Comparison of ENCODE assay signal across 14 cellular contexts in the genomic region with DNA sequence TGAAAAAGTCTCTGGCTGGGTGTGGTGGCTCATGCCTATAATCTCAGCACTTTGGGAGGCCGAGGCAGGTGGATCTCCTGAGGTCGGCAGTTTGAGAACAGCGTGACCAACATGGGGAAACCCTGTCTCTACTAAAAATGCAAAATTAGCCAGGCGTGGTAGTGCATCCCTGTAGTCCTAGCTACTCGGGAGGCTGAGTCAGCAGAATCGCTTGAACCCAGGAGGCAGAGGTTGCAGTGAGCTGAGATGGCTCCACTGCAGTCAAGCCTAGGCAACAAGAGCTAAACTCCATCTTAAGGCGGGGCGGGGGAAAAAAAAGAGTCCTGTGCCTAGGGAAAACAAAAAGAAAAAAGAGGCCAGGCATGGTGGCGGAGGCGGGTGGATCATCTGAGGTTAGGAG. TPM values are rescaled to one million over a fixed set of nuclear protein-coding genes. Genes with fewer than 3 reads are reported as not detected.
A peak's percentile ranks its signal among the peaks of the same experiment; 100 is the strongest.
DNase-seq lines count a peak whose midpoint lies in the region; ATAC-seq and TF ChIP-seq lines count a peak whose summit lies in the region.
"Had no signal": no experiment of that assay in that cellular context is flagged by ENCODE, and none has a peak within 500 bp of the region (broad histone marks: within the 10 kb centered on the region; RNA-seq: fewer than 3 reads in every experiment).

No MANE protein-coding gene starts in this region.

- DNase-seq in activated CD8-positive, alpha-beta memory T cell treated with anti-CD3 and anti-CD28 coated beads, Interleukin-2, amount 50 U/mL, for 48 hours, result peak; percentile 43
- no peak for DNase-seq in activated CD8-positive, alpha-beta memory T cell treated with anti-CD3 and anti-CD28 coated beads, Interleukin-2, amount 50 U/mL, for 4 hours
- DNase-seq in T-cell (no peak), osteocyte (ENCODE audit: extremely low spot score, unreplicated experiment) (peak; percentile 30), suprapubic skin (ENCODE audit: low spot score in 2 of 2) (no peak), SW 1271 (lab: John Stamatoyannopoulos, UW) (no peak), HAP-1 (ENCODE audit: low spot score in 2 of 2) (no peak)
- DNase-seq: colonic mucosa, GM23248, mucosa of descending colon, NCI-H1436 treated with DMSO at 0.1 percent for 48 hours, NCI-H2227 treated with DMSO at 0.1 percent for 48 hours had no signal

- H3K4me1 ChIP-seq in suprapubic skin (peaks cover 11% of the 10 kb centered on the region), HAP-1 (no peaks in the 10 kb centered on the region)
- H3K4me1 ChIP-seq: colonic mucosa had no signal

- H3K4me3 ChIP-seq in suprapubic skin (no peak overlapping the region), HAP-1 (no peak overlapping the region)
- H3K4me3 ChIP-seq: colonic mucosa, GM23248, mucosa of descending colon, smooth muscle cell had no signal

- H3K4me3 Mint-ChIP-seq in T-cell (peak overlapping the region; percentile 22 to 100 (median 64)), brain (peak overlapping the region; percentile 77 to 100 (median 79)), osteocyte (ENCODE audit: unreplicated experiment) (peak overlapping the region; percentile 50)

- peaks cover 0 to 16% (median 7%) of the 10 kb centered on the region in 3 donors for H3K9me3 Mint-ChIP-seq in T-cell
- peaks cover 51 to 68% (median 64%) of the 10 kb centered on the region in 5 experiments for H3K9me3 Mint-ChIP-seq in brain
- H3K9me3 Mint-ChIP-seq in osteocyte (ENCODE audit: unreplicated experiment), result peaks cover 16% of the 10 kb centered on the region

- H3K9me3 ChIP-seq in suprapubic skin (peaks cover 5% of the 10 kb centered on the region), HAP-1 (no peaks in the 10 kb centered on the region)
- H3K9me3 ChIP-seq: colonic mucosa had no signal

- TF ChIP-seq CTCF in brain (conservative IDR thresholded peaks at IDR 0.05) (no peak), osteocyte (IDR thresholded peaks at IDR 0.05) (no peak), suprapubic skin (IDR thresholded peaks at IDR 0.05) (no peak)

- H3K36me3 ChIP-seq in suprapubic skin (peaks cover 6% of the 10 kb centered on the region), HAP-1 (replicated peaks) (no peaks in the 10 kb centered on the region)
- H3K36me3 ChIP-seq: colonic mucosa had no signal

- 98% methylated on average over 10 of the region's 10 CpGs for WGBS in suprapubic skin

- ATAC-seq in T-cell (replicated peaks in 1 of 4), result no peak
- ATAC-seq: mucosa of descending colon had no signal

- CTCF ChIA-PET in T-cell (lab: Charles Lee), result no interaction called here

- no peaks in the 10 kb centered on the region for H3K27me3 Mint-ChIP-seq in T-cell
- H3K27me3 Mint-ChIP-seq in brain, result peaks cover 7% of the 10 kb centered on the region
- no peaks in the 10 kb centered on the region for H3K27me3 Mint-ChIP-seq in osteocyte (ENCODE audit: unreplicated experiment)

- in situ Hi-C loops in HAP-1 (cut with MboI; ENCODE audit: low sequenced_read_pairs), result no loop called here

- no peak for TF ChIP-seq POLR2A in suprapubic skin (IDR thresholded peaks at IDR 0.05)

- H3K36me3 Mint-ChIP-seq in T-cell (peaks cover 21% of the 10 kb centered on the region), brain (peaks cover 76% of the 10 kb centered on the region), osteocyte (ENCODE audit: unreplicated experiment) (peaks cover 40% of the 10 kb centered on the region)

- POLR2A ChIA-PET in T-cell (lab: Charles Lee), result interaction anchor here in 1 of 2 donors (1.0 kb wide), 1 partner anchor 18 kb away, joined by 3 read pairs; no protein-coding TSS in a partner anchor

- H3K27ac Mint-ChIP-seq in T-cell, result no peak overlapping the region
- H3K27ac Mint-ChIP-seq in brain, result peak overlapping the region in 2 of 5 experiments; percentile 36 to 78
- no peak overlapping the region for H3K27ac Mint-ChIP-seq in osteocyte (ENCODE audit: unreplicated experiment)

- H3K4me1 Mint-ChIP-seq in T-cell (peaks cover 45 to 50% (median 46%) of the 10 kb centered on the region in 3 donors), brain (peaks cover 51% of the 10 kb centered on the region), osteocyte (ENCODE audit: unreplicated experiment) (peaks cover 14% of the 10 kb centered on the region)

- TF ChIP-seq EP300 in suprapubic skin (IDR thresholded peaks at IDR 0.05), result no peak

- H3K27ac ChIP-seq in suprapubic skin, result no peak overlapping the region
- H3K27ac ChIP-seq: colonic mucosa, GM23248 had no signal

- H3K27me3 ChIP-seq in suprapubic skin (no peaks in the 10 kb centered on the region), HAP-1 (ENCODE audit: low read depth) (no peaks in the 10 kb centered on the region)
- H3K27me3 ChIP-seq: colonic mucosa had no signal

RNA-seq across cellular contexts. Expression of a gene that starts 2.2 kb away (rescaled TPM):
- 10 to 100 TPM; 22.3 to 31.5 (median 25.0) TPM for total RNA-seq in T-cell
- 6.5 TPM for polyA plus RNA-seq in brain (ENCODE audit: insufficient read depth, low read depth, low replicate concordance)
- total RNA-seq in osteocyte, result 16.0 and 17.7 TPM in 2 replicates
- 10 to 100 TPM in 2 of 4 donors, 1 to 10 TPM in 2; 7.7 to 21.7 (median 11.7) TPM for total RNA-seq in suprapubic skin

Comparison
In these comparisons a context has a peak if more than half of its experiments do, and no peak if none do; other contexts are left out.
1. DNase-seq: peak in activated CD8-positive, alpha-beta memory T cell treated with anti-CD3 and anti-CD28 coated beads, Interleukin-2, amount 50 U/mL, for 48 hours (single experiment) and osteocyte (single experiment); none in activated CD8-positive, alpha-beta memory T cell treated with anti-CD3 and anti-CD28 coated beads, Interleukin-2, amount 50 U/mL, for 4 hours (single experiment), T-cell (0 of 34), suprapubic skin (0 of 2), SW 1271 (0 of 2) and HAP-1 (0 of 2).
2. Peak in every context shown above with its lines, with median percentiles within 50 percentile points of each other: H3K4me3 Mint-ChIP-seq.